Comparison of ENCODE assay signal across 7 cellular contexts in genomic region chr7:74393722-74394121, GRCh38. TPM values are rescaled to one million over a fixed set of nuclear protein-coding genes. Genes with fewer than 3 reads are reported as not detected.
A peak's percentile ranks its signal among the peaks of the same experiment; 100 is the strongest.
DNase-seq lines count a peak whose midpoint lies in the region; ATAC-seq, FAIRE-seq and TF ChIP-seq lines count a peak whose summit lies in the region.
"Not testable (repeated sequence)": the region's sequence is repeated elsewhere in the genome, so short reads cannot be mapped to it uniquely, and the experiment has no call there.

No MANE protein-coding gene starts in this region.

- not testable (repeated sequence) for H2AFZ ChIP-seq in K562 (ENCODE audit: low read depth, low read length)

- POLR2A ChIA-PET in K562 (lab: Yijun Ruan, JAX) = interaction anchor here (0.6 kb wide), 1 partner anchor 1664 kb away, joined by 3 read pairs; no protein-coding TSS in a partner anchor

- not testable (repeated sequence) for TF ChIP-seq EP300 in Ishikawa (IDR thresholded peaks at IDR 0.05; ENCODE audit: borderline replicate concordance); K562 (IDR thresholded peaks at IDR 0.05; ENCODE audit: low read length)

- not testable (repeated sequence) for H3K27ac ChIP-seq in K562 (ENCODE audit: extremely low read depth, low read depth, low read length)

- not testable (repeated sequence) for H3K9ac ChIP-seq in K562 (ENCODE audit: insufficient read depth in 1 of 2, low read depth in 2 of 2, low read length in 2 of 2)

- FAIRE-seq in RCC 7860 (lab: Jason Lieb, UNC) (peak; percentile 46), K562 (lab: Jason Lieb, UNC) (peak; percentile 90)

- H3K4me3 ChIP-seq in K562; fibroblast of the aortic adventitia (ENCODE audit: low read depth, low read length): not testable (repeated sequence)

- ATAC-seq in K562 = peak; percentile 83
- peak; percentile 92 for ATAC-seq in left lobe of liver

- not testable (repeated sequence) for H4K20me1 ChIP-seq in K562 (replicated peaks; ENCODE audit: control insufficient read depth, insufficient read depth, low read length)

- TF ChIP-seq CTCF in K562 (IDR thresholded peaks at IDR 0.05 in 2 of 3, conservative IDR thresholded peaks at IDR 0.05 in 1 of 3; ENCODE audit: insufficient read depth in 2 of 3, low read depth in 1 of 3, low read length in 3 of 3) = peak; percentile 43 to 68 (median 55)
- peak; percentile 49 for TF ChIP-seq CTCF in fibroblast of the aortic adventitia (IDR thresholded peaks at IDR 0.05; ENCODE audit: insufficient read depth, low read length)

- in situ Hi-C loops in K562 (cut with MboI) = not testable (repeated sequence)

- DNase-seq in EH (ENCODE audit: low read depth) = peak; percentile 56
- DNase-seq in RCC 7860 (ENCODE audit: low spot score) = peak; percentile 40
- peak in 2 of 4 experiments; percentile 17 to 53 for DNase-seq in K562 (ENCODE audit: extremely low read depth in 1 of 4, low spot score in 3 of 4)
- peak; percentile 47 for DNase-seq in fibroblast of the aortic adventitia (ENCODE audit: low read depth)
- peak; percentile 66 for DNase-seq in left lobe of liver (ENCODE audit: low spot score)
- DNase-seq in pons (ENCODE audit: low spot score) = peak; percentile 78

- H3K36me3 ChIP-seq in K562 (ENCODE audit: control insufficient read depth, insufficient read depth, low read length) = not testable (repeated sequence)

- not testable (repeated sequence) for H3K27me3 ChIP-seq in K562 (ENCODE audit: control insufficient read depth in 2 of 2, insufficient read depth in 2 of 2, low read length in 2 of 2)

- not testable (repeated sequence) for H3K9me1 ChIP-seq in K562 (ENCODE audit: control insufficient read depth, insufficient read depth, low read length)

- not testable (repeated sequence) for H3K4me1 ChIP-seq in K562 (replicated peaks in 1 of 2; ENCODE audit: control insufficient read depth in 2 of 2, insufficient read depth in 2 of 2, low read length in 2 of 2)

- WGBS in K562 (ENCODE audit: insufficient coverage, low coverage, missing lambda C conversion rate) = 12% methylated on average over 3 of the region's 6 CpGs

- TF ChIP-seq RAD21 in Ishikawa (IDR thresholded peaks at IDR 0.05; ENCODE audit: low read depth) (peak; percentile 64), K562 (CRISPR knock-in tag; conservative IDR thresholded peaks at IDR 0.05 in 1 of 2, IDR thresholded peaks at IDR 0.05 in 1 of 2) (peak; percentile 52 to 75)

- not testable (repeated sequence) for TF ChIP-seq POLR2A in K562 (conservative IDR thresholded peaks at IDR 0.05)

- not testable (repeated sequence) for BruUV-seq in K562 (replicated peaks; lab: Mats Ljungman, UMichigan)

- intact Hi-C loops in K562 (cut with micrococcal nuclease) = loop anchor here (1.0 to 5.0 kb wide), 4 partner anchors 101 to 527 kb away; no protein-coding TSS in a partner anchor

- H3K79me2 ChIP-seq in K562 (ENCODE audit: control insufficient read depth, insufficient read depth, low read length) = not testable (repeated sequence)

- not testable (repeated sequence) for H3K4me2 ChIP-seq in K562 (ENCODE audit: insufficient read depth, low read length)

- CTCF ChIA-PET in K562 (lab: Yijun Ruan, JAX; ENCODE audit: low intra/inter-chr PET ratio) = interaction anchor here (0.8 to 4.9 kb wide), 6 partner anchors 187 to 786 kb away, joined by 3 to 51 read pairs (median 6); no protein-coding TSS in a partner anchor

- H3K9me3 ChIP-seq in K562 (replicated peaks; ENCODE audit: control insufficient read depth, insufficient read depth, low read depth, low read length) = not testable (repeated sequence)

TF ChIP-seq in Ishikawa, 13 proteins besides CTCF, POLR2A, EP300 and RAD21:
- peak; percentile 78 for TF ChIP-seq CEBPB (IDR thresholded peaks at IDR 0.05)

TF ChIP-seq in K562, 482 proteins besides CTCF, POLR2A, EP300 and RAD21:
- TF ChIP-seq ARID2 (IDR thresholded peaks at IDR 0.05) (0 out of 2 replicates have a peak, but pooled peaks have one; percentile 51), CEBPG (CRISPR knock-in tag; IDR thresholded peaks at IDR 0.05) (peak; percentile 34; the same call in 1 of the 2 replicates), CEBPG (tag; conservative IDR thresholded peaks at IDR 0.05 in 1 of 2, IDR thresholded peaks at IDR 0.05 in 1 of 2) (peak; percentile 67 to 77), DEAF1 (CRISPR knock-in tag; IDR thresholded peaks at IDR 0.05) (0 out of 2 replicates have a peak, but pooled peaks have one; percentile 37), STAG1 (CRISPR knock-in tag; IDR thresholded peaks at IDR 0.05; ENCODE audit: borderline replicate concordance) (peak; percentile 36; the same call in 1 of the 2 replicates), ATF3 (IDR thresholded peaks at IDR 0.05) (peak; percentile 64), ATF3 (CRISPR knock-in tag; conservative IDR thresholded peaks at IDR 0.05) (0 out of 2 replicates have a peak, but pooled peaks have one; percentile 6), SMC3 (conservative IDR thresholded peaks at IDR 0.05; ENCODE audit: insufficient read depth, low read depth, low read length) (0 out of 2 replicates have a peak, but pooled peaks have one; percentile 14), ZNF584 (CRISPR knock-in tag; IDR thresholded peaks at IDR 0.05; ENCODE audit: low read depth) (0 out of 2 replicates have a peak, but pooled peaks have one; percentile 33), CEBPB (tag; IDR thresholded peaks at IDR 0.05) (peak; percentile 74)

RNA-seq across cellular contexts. Expression of gene GTF2IRD1, which starts 60.0 kb away (rescaled TPM):
- 23.2 and 65.0 TPM in 2 replicates for total RNA-seq in K562 (2011; cell fraction: chromatin; rRNA removed; ENCODE audit: low replicate concordance)
- total RNA-seq in K562 (2011; cell fraction: nucleolus; rRNA removed) = 30.5 and 35.3 TPM in 2 replicates
- total RNA-seq in K562 (2011; cell fraction: nucleoplasm; rRNA removed) = 22.2 and 23.5 TPM in 2 replicates
- total RNA-seq in K562 (2014; rRNA removed) (9.2 and 12.4 TPM in 2 replicates), K562 (2014; rRNA removed; fragmentation: Illumina TruSeq; extraction: Trizol) (10.8 and 14.0 TPM in 2 replicates), K562 (2015; rRNA removed; fragmentation: Illumina TruSeq; extraction: Trizol) (13.4 and 15.1 TPM in 2 replicates), K562 (2021) (30.2 and 32.1 TPM in 2 replicates), fibroblast of the aortic adventitia (ENCODE audit: low replicate concordance) (5.9 and 6.4 TPM in 2 replicates), left lobe of liver (10.3 TPM)
- polyA plus RNA-seq in K562 (2011; rRNA removed) (12.8 and 17.6 TPM in 2 replicates), K562 (2014; fragmentation: Illumina TruSeq; extraction: Trizol) (23.8 and 24.5 TPM in 2 replicates), K562 (2014; fragmentation: Nextera tagmentation; extraction: Ambion mirVana) (1 to 10 TPM; 9.1 to 10.0 TPM), K562 (2014; rRNA removed) (17.0 and 20.8 TPM in 2 replicates)
- polyA plus RNA-seq in K562 (2011; cell fraction: cytosol; rRNA removed) = 9.3 and 13.0 TPM in 2 replicates
- 15.6 and 24.1 TPM in 2 replicates for polyA plus RNA-seq in K562 (2011; cell fraction: nucleus; rRNA removed)
- 19.1 and 31.6 TPM in 2 replicates for polyA plus RNA-seq in K562 (2012)
- polyA minus RNA-seq in K562 (2011; rRNA and poly(A)+ RNA removed) = 9.2 and 9.7 TPM in 2 replicates
- polyA minus RNA-seq in K562 (2011; cell fraction: cytosol; rRNA and poly(A)+ RNA removed) = 21.2 and 21.5 TPM in 2 replicates
- 11.3 and 12.9 TPM in 2 replicates for polyA minus RNA-seq in K562 (2011; cell fraction: nucleus; rRNA and poly(A)+ RNA removed)
